3 cellular contexts compared by ENCODE assay signal in the genomic region with DNA sequence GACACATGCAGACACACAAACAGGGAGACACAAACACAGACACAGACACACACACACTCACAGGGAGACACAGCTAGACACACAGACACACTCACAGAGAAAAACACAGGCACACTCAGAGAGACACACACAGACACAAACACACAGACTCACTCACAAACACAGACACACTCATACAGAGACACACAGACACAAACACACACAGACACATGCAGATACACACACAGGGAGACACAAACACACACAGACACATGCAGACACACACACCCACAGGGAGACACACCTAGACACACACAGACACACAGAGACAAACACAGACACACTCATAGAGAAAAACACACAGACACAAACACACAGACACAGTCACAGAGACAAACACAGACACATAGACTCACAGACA.
TF ChIP-seq lines count a peak whose summit lies in the region.

No MANE protein-coding gene starts in this region.

TF ChIP-seq in GM12891, 5 proteins besides CTCF, POLR2A, EP300 and RAD21:
- TF ChIP-seq TAF1 (IDR thresholded peaks at IDR 0.05; ENCODE audit: low read depth, low read length) = no peak
- TF ChIP-seq SPI1 (IDR thresholded peaks at IDR 0.05; ENCODE audit: low read depth, low read length) = no peak
- no peak for TF ChIP-seq POU2F2 (IDR thresholded peaks at IDR 0.05; ENCODE audit: low read depth, low read length)
- TF ChIP-seq PAX5 (IDR thresholded peaks at IDR 0.05; ENCODE audit: insufficient read depth, low read length, severe bottlenecking) = no peak
- TF ChIP-seq POLR2AphosphoS5 (IDR thresholded peaks at IDR 0.05; ENCODE audit: low read depth, low read length) = no peak

TF ChIP-seq in IMR-90, 13 proteins besides CTCF, POLR2A, EP300 and RAD21:
- TF ChIP-seq, protein P1, sequence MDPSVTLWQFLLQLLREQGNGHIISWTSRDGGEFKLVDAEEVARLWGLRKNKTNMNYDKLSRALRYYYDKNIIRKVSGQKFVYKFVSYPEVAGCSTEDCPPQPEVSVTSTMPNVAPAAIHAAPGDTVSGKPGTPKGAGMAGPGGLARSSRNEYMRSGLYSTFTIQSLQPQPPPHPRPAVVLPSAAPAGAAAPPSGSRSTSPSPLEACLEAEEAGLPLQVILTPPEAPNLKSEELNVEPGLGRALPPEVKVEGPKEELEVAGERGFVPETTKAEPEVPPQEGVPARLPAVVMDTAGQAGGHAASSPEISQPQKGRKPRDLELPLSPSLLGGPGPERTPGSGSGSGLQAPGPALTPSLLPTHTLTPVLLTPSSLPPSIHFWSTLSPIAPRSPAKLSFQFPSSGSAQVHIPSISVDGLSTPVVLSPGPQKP (IDR thresholded peaks at IDR 0.05; ENCODE audit: borderline replicate concordance, low read depth, low read length) = no peak

TF ChIP-seq in H1, 55 proteins besides CTCF, POLR2A, EP300 and RAD21:
- no peak for TF ChIP-seq TEAD4 (IDR thresholded peaks at IDR 0.05; ENCODE audit: low read depth, low read length)
TF ChIP-seq in H1: peak in this region for 0.
